In the genomic region with DNA sequence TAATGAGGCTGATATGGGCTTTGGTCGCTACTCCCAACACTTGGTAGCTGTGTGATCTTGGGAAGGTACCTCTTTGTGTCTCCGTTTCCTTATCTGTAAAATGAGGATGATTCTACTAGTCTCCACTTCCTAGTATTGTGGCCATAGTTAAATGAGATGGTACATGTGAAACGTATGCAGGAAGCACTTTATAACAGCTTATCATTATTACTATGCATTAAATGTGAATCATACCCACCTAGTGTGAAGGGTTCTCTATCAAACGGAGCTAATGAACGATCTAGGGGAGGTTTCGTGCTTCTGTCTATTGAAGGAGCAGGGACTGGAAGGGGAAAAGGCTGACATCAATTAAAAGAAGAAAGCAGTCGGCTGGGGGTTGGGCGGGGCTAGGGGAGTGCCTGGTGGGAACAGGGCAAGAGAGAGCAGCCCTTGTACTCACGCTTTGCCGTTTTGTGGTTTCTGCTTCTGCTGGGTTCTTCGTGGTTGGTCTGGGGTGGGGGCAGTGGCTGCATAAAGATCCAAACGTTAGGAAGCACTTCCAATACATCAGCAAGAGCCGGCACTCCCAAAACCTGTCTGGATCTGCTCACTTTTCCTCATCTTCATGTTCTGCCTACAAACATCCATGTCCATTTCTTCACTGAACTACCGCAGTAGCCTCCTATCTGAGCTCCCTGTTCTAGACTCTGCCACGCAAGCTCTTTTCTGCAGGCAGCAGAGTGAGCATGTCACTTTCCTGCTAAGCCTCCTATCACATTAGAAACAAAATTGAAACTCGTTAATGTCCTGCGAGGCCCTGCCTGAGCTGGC, we compare ENCODE assay signal across 16 cellular contexts. TPM values are rescaled to one million over a fixed set of nuclear protein-coding genes. Genes with fewer than 3 reads are reported as not detected.
DNase-seq lines count a peak whose midpoint lies in the region; ATAC-seq and TF ChIP-seq lines count a peak whose summit lies in the region.
"Had no signal": no experiment of that assay in that cellular context is flagged by ENCODE, and none has a peak within 500 bp of the region (broad histone marks: within the 10 kb centered on the region; RNA-seq: fewer than 3 reads in every experiment).

No MANE protein-coding gene starts in this region.

- H4K8ac ChIP-seq in neuronal stem cell (ENCODE audit: low read depth, low read length) = no peak overlapping the region

- no peak overlapping the region for H3K4ac ChIP-seq in neuronal stem cell (ENCODE audit: low read length)

- H3K4me2 ChIP-seq in neuronal stem cell (ENCODE audit: insufficient read depth, low read length, poor library complexity, severe bottlenecking) = no peak overlapping the region

- H3K36me3 ChIP-seq in neuronal stem cell (replicated peaks in 1 of 2; ENCODE audit: control insufficient read depth in 2 of 2, insufficient read depth in 2 of 2, low read length in 2 of 2) = no peaks in the 10 kb centered on the region
- H3K36me3 ChIP-seq: BE2C had no signal

- intact Hi-C loops in CD14-positive monocyte (cut with micrococcal nuclease) = loop anchor here (5.0 kb wide), 5 partner anchors 36 to 156 kb away; no protein-coding TSS in a partner anchor

- H2AFZ ChIP-seq in neuronal stem cell (ENCODE audit: low read length) = no peak overlapping the region

- no peak overlapping the region for H3K27ac ChIP-seq in neuronal stem cell (replicated peaks; ENCODE audit: low read length)

- no peak overlapping the region for H2BK15ac ChIP-seq in neuronal stem cell (ENCODE audit: low read length)

- H4K91ac ChIP-seq in neuronal stem cell (ENCODE audit: low read depth, low read length, poor library complexity) = no peak overlapping the region

- H3K9ac ChIP-seq in neuronal stem cell (ENCODE audit: low read depth, low read length, poor library complexity) = no peak overlapping the region

- H2AK5ac ChIP-seq in neuronal stem cell (ENCODE audit: low read depth, low read length) = peak overlapping the region; percentile 76

- peaks cover 43% of the 10 kb centered on the region for H3K4me1 Mint-ChIP-seq in CD14-positive monocyte
- peaks cover 69% of the 10 kb centered on the region for H3K4me1 Mint-ChIP-seq in T-helper 17 cell

- H3K36me3 Mint-ChIP-seq in CD14-positive monocyte = peaks cover 94 to 97% of the 10 kb centered on the region in 2 donors
- peaks cover 17% of the 10 kb centered on the region for H3K36me3 Mint-ChIP-seq in T-helper 17 cell (ENCODE audit: low read depth)

- H2BK5ac ChIP-seq in neuronal stem cell (ENCODE audit: low read length) = no peak overlapping the region

- TF ChIP-seq CTCF in CD14-positive monocyte (IDR thresholded peaks at IDR 0.05) = no peak

- no peaks in the 10 kb centered on the region for H3K9me3 ChIP-seq in T-helper 17 cell (ENCODE audit: control insufficient read depth, low read length, poor library complexity, severe bottlenecking)
- H3K9me3 ChIP-seq in neuronal stem cell (replicated peaks in 1 of 2; ENCODE audit: control insufficient read depth in 2 of 2, insufficient read depth in 1 of 2, low read depth in 1 of 2, low read length in 2 of 2) = no peaks in the 10 kb centered on the region
- H3K9me3 ChIP-seq: BE2C, esophagus muscularis mucosa had no signal

- peak; percentile 41 for ATAC-seq in T-helper 17 cell
- ATAC-seq: HepG2 had no signal

- H3K14ac ChIP-seq in neuronal stem cell (ENCODE audit: low read length) = no peak overlapping the region

- H3K4me3 ChIP-seq in neuronal stem cell (ENCODE audit: low read length in 2 of 2) = no peak overlapping the region
- H3K4me3 ChIP-seq: esophagus muscularis mucosa had no signal

- H3K4me3 Mint-ChIP-seq in CD14-positive monocyte (no peak overlapping the region), T-helper 17 cell (peak overlapping the region; percentile 85)

- H3K4me1 ChIP-seq in neuronal stem cell (ENCODE audit: control insufficient read depth in 2 of 2, insufficient read depth in 1 of 2, low read depth in 1 of 2, low read length in 2 of 2) = peaks cover 0 to 15% of the 10 kb centered on the region in 2 donors
- H3K4me1 ChIP-seq: BE2C had no signal

- H2BK12ac ChIP-seq in neuronal stem cell (ENCODE audit: low read length) = no peak overlapping the region

- WGBS in neuronal stem cell (ENCODE audit: extremely low coverage in 2 of 2, insufficient read length in 2 of 2, insufficient replicate concordance in 1 of 2), 2 donors = no CpG with 5 or more reads among the region's 17 CpGs

- H3K18ac ChIP-seq in neuronal stem cell (ENCODE audit: low read length) = peak overlapping the region; percentile 39

- peak overlapping the region in 6 of 7 donors; percentile 3 to 99 (median 86) for H3K27ac Mint-ChIP-seq in CD14-positive monocyte
- H3K27ac Mint-ChIP-seq in T-helper 17 cell = peak overlapping the region; percentile 100

- H3K27me3 ChIP-seq in neuronal stem cell (ENCODE audit: control insufficient read depth in 3 of 3, insufficient read depth in 3 of 3, low read depth in 1 of 3, low read length in 3 of 3) = peaks cover 0 to 4% (median 0%) of the 10 kb centered on the region in 3 experiments

- H3K23ac ChIP-seq in neuronal stem cell (ENCODE audit: low read depth, low read length, poor library complexity) = no peak overlapping the region

- H3K9me3 Mint-ChIP-seq in CD14-positive monocyte = peaks cover 0 to 2% (median 0%) of the 10 kb centered on the region in 7 donors

- DNase-seq in CD14-positive monocyte (ENCODE audit: low spot score) = no peak
- peak in 1 of 3 donors; percentile 57 for DNase-seq in T-helper 17 cell
- DNase-seq in activated naive CD4-positive, alpha-beta T cell treated with Interleukin-2 at 50 U/mL for 16 hours = peak; percentile 59
- DNase-seq in neuronal stem cell (ENCODE audit: low spot score) = no peak
- DNase-seq in NCI-H1930 (lab: John Stamatoyannopoulos, UW) = no peak
- DNase-seq in foreskin melanocyte = no peak
- no peak for DNase-seq in HCEC 1CT
- no peak for DNase-seq in NCI-H774 (lab: John Stamatoyannopoulos, UW)
- DNase-seq: BE2C, NCI-H345 had no signal

- no peak overlapping the region for H2BK120ac ChIP-seq in neuronal stem cell (ENCODE audit: low read depth, low read length)

- no peaks in the 10 kb centered on the region for H3K79me1 ChIP-seq in neuronal stem cell (ENCODE audit: low read depth, low read length)

- H3K27me3 Mint-ChIP-seq in CD14-positive monocyte (ENCODE audit: low read depth in 3 of 3) (peaks cover 0 to 1% (median 0%) of the 10 kb centered on the region in 3 donors), T-helper 17 cell (no peaks in the 10 kb centered on the region)

RNA-seq across cellular contexts. Expression of gene LCP2, which starts 30.8 kb away (rescaled TPM):
- polyA plus RNA-seq in CD14-positive monocyte = 10 to 100 TPM; 52.0 to 89.5 TPM
- total RNA-seq in T-helper 17 cell = 100 to 1,000 TPM; 304 to 333 TPM
- 0.01 TPM for polyA plus RNA-seq in neuronal stem cell (2013, experiment 1 of 2)
- polyA plus RNA-seq in neuronal stem cell (2013, experiment 2 of 2) = 0.04 TPM
- total RNA-seq: HepG2, osteocyte had no signal
- polyA plus RNA-seq: HepG2 had no signal

RNA-seq across cellular contexts. Expression of gene C5orf58, which starts 34.0 kb away (rescaled TPM):
- under 1 TPM in 1 of 2 donors, not detected in 1; 0.46 TPM for polyA plus RNA-seq in CD14-positive monocyte
- not detected for total RNA-seq in T-helper 17 cell
- polyA plus RNA-seq in neuronal stem cell (2013, experiment 1 of 2) = 0.24 TPM
- polyA plus RNA-seq in neuronal stem cell (2013, experiment 2 of 2) = 0.40 TPM
- total RNA-seq: astrocyte; HepG2; kidney epithelial cell; osteocyte; T-helper 1 cell treated with Interleukin-12 subunit alpha and Interleukin-12 subunit beta and Interleukin-4 antibody, amounts not matched to agents 30 ng/mL and 1 ng/mL, for 36 hours had no signal
- polyA plus RNA-seq: HepG2 had no signal
